ENCODE assay signal across 22 cellular contexts in the genomic region with DNA sequence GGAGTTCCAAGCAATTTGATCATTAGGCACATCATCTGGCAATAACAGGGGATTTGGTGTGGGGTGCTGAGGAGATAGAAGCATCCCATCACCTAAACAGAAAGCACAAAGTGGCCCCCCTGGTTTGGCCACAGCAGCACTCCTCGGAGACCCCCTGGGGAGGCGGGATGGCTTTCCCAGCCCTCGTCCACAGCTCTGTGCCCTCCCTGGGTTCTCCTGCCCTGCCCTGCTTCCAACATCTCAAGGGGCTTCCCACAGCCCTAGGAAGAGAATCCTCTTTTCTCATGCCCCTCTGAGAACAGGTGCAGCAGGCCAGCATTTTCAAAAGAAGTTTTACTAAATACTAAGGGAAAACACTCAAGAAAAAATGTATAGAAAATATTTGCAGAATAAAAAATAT. TPM values are rescaled to one million over a fixed set of nuclear protein-coding genes. Genes with fewer than 3 reads are reported as not detected.
DNase-seq lines count a peak whose midpoint lies in the region; ATAC-seq and TF ChIP-seq lines count a peak whose summit lies in the region.
"Had no signal": no experiment of that assay in that cellular context is flagged by ENCODE, and none has a peak within 500 bp of the region (broad histone marks: within the 10 kb centered on the region; RNA-seq: fewer than 3 reads in every experiment).

No MANE protein-coding gene starts in this region.

- peaks cover 4 to 6% (median 6%) of the 10 kb centered on the region in 3 donors for H3K4me1 Mint-ChIP-seq in IgD-negative memory B cell
- H3K4me1 Mint-ChIP-seq in glutamatergic neuron (ENCODE audit: low read depth, unreplicated experiment) = no peaks in the 10 kb centered on the region

- peaks cover 0 to 35% (median 22%) of the 10 kb centered on the region in 3 donors for H3K27me3 ChIP-seq in sigmoid colon

- TF ChIP-seq POLR2A in sigmoid colon (IDR thresholded peaks at IDR 0.05) = no peak

- no peaks in the 10 kb centered on the region for H3K27me3 Mint-ChIP-seq in IgD-negative memory B cell
- peaks cover 15% of the 10 kb centered on the region for H3K27me3 Mint-ChIP-seq in glutamatergic neuron (ENCODE audit: unreplicated experiment)

- intact Hi-C loops in sigmoid colon (cut with DNase I) = no loop called here

- H3K36me3 ChIP-seq in sigmoid colon = no peaks in the 10 kb centered on the region

- H3K27ac Mint-ChIP-seq in IgD-negative memory B cell = peak overlapping the region in 1 of 3 donors; percentile 52
- no peak overlapping the region for H3K27ac Mint-ChIP-seq in glutamatergic neuron (ENCODE audit: unreplicated experiment)

- CTCF ChIA-PET in RWPE1 (lab: Yijun Ruan, JAX) = no interaction called here

- no peaks in the 10 kb centered on the region for H3K9me3 ChIP-seq in sigmoid colon

- H3K36me3 Mint-ChIP-seq in IgD-negative memory B cell (peaks cover 4% of the 10 kb centered on the region), glutamatergic neuron (ENCODE audit: unreplicated experiment) (peaks cover 6% of the 10 kb centered on the region)

- no peak for ATAC-seq in SK-N-SH treated with all-trans-retinoic acid at 6 μM for 48 hours
- ATAC-seq: HCT116 had no signal

- 86 to 96% methylated on average over 3 of the region's 3 CpGs for WGBS in sigmoid colon, 2 donors

- no peak for TF ChIP-seq EP300 in sigmoid colon (IDR thresholded peaks at IDR 0.05)

- peak; percentile 4 for DNase-seq in activated CD8-positive, alpha-beta memory T cell treated with anti-CD3 and anti-CD28 coated beads, Interleukin-2, amount 50 U/mL, for 4 hours
- DNase-seq in activated CD8-positive, alpha-beta memory T cell treated with anti-CD3 and anti-CD28 coated beads for 24 hours = no peak
- DNase-seq in glutamatergic neuron = peak; percentile 7
- peak; percentile 32 for DNase-seq in sigmoid colon
- no peak for DNase-seq in NAMALWA (ENCODE audit: low spot score)
- DNase-seq in RWPE1 (ENCODE audit: low spot score) = no peak
- DNase-seq: 8988T; EL; GF-D8; KG1; NCI-H1092 treated with DMSO at 0.1 percent for 48 hours; NCI-H1436 treated with DMSO at 0.1 percent for 48 hours; NCI-H2029; NCI-H2227 treated with DMSO at 0.1 percent for 48 hours; NCI-H510A treated with DMSO at 0.1 percent for 48 hours; NCI-H748 treated with DMSO at 0.1 percent for 48 hours; NK-92 treated with Interleukin-12 subunit alpha and Interleukin-12 subunit beta, amount 100 ng/mL, for 24 hours had no signal

- H3K4me1 ChIP-seq in sigmoid colon = peaks cover 0 to 14% (median 13%) of the 10 kb centered on the region in 4 donors

- no peak for TF ChIP-seq CTCF in glutamatergic neuron (IDR thresholded peaks at IDR 0.05; ENCODE audit: partially characterized antibody, unreplicated experiment)
- TF ChIP-seq CTCF in sigmoid colon (IDR thresholded peaks at IDR 0.05) = no peak
- no peak for TF ChIP-seq CTCF in RWPE1 (conservative IDR thresholded peaks at IDR 0.05; ENCODE audit: low read depth)

- POLR2A ChIA-PET in RWPE1 (lab: Yijun Ruan, JAX; ENCODE audit: low non-redundant PET) = no interaction called here

- H3K4me3 Mint-ChIP-seq in IgD-negative memory B cell (peak overlapping the region in 3 of 4 donors; percentile 8 to 60 (median 12)), glutamatergic neuron (ENCODE audit: unreplicated experiment) (no peak overlapping the region)

- H3K4me3 ChIP-seq in sigmoid colon = no peak overlapping the region

- no peak overlapping the region for H3K27ac ChIP-seq in sigmoid colon
- H3K27ac ChIP-seq in RWPE1 = no peak overlapping the region
- H3K27ac ChIP-seq: C4-2B had no signal

- H3K9me3 Mint-ChIP-seq in IgD-negative memory B cell = no peaks in the 10 kb centered on the region
- H3K9me3 Mint-ChIP-seq in glutamatergic neuron (ENCODE audit: unreplicated experiment) = peaks cover 6% of the 10 kb centered on the region

TF ChIP-seq in SK-N-SH treated with all-trans-retinoic acid at 6 μM for 48 hours, 23 proteins besides CTCF, POLR2A, EP300 and RAD21:
- TF ChIP-seq SNAI2 (CRISPR knock-in tag; IDR thresholded peaks at IDR 0.05) (no peak), ESRRG (CRISPR knock-in tag; IDR thresholded peaks at IDR 0.05) (no peak), ZNF70 (CRISPR knock-in tag; IDR thresholded peaks at IDR 0.05) (no peak), OSR1 (CRISPR knock-in tag; IDR thresholded peaks at IDR 0.05) (no peak), ISL1 (CRISPR knock-in tag; IDR thresholded peaks at IDR 0.05) (no peak), ZNF565 (CRISPR knock-in tag; conservative IDR thresholded peaks at IDR 0.05; ENCODE audit: low read depth) (no peak), ARNTL (CRISPR knock-in tag; IDR thresholded peaks at IDR 0.05; ENCODE audit: borderline replicate concordance, low read depth) (no peak), RARB (CRISPR knock-in tag; IDR thresholded peaks at IDR 0.05) (no peak)
- TF ChIP-seq, protein P1, sequence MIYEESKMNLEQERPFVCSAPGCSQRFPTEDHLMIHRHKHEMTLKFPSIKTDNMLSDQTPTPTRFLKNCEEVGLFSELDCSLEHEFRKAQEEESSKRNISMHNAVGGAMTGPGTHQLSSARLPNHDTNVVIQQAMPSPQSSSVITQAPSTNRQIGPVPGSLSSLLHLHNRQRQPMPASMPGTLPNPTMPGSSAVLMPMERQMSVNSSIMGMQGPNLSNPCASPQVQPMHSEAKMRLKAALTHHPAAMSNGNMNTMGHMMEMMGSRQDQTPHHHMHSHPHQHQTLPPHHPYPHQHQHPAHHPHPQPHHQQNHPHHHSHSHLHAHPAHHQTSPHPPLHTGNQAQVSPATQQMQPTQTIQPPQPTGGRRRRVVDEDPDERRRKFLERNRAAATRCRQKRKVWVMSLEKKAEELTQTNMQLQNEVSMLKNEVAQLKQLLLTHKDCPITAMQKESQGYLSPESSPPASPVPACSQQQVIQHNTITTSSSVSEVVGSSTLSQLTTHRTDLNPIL (CRISPR knock-in tag; IDR thresholded peaks at IDR 0.05; ENCODE audit: low read depth) = no peak
TF ChIP-seq in SK-N-SH treated with all-trans-retinoic acid at 6 μM for 48 hours: peak in this region for 0.

RNA-seq across cellular contexts. Expression of a gene that starts 12.8 kb away (rescaled TPM):
- 430 TPM for polyA plus RNA-seq in IgD-negative memory B cell
- 230 TPM for total RNA-seq in glutamatergic neuron (ENCODE audit: unreplicated experiment)
- total RNA-seq in sigmoid colon = 100 to 1,000 TPM; 104 to 244 (median 194) TPM
- 1,000 to 10,000 TPM in 2 of 3 donors, 100 to 1,000 TPM in 1; 610 to 1,302 (median 1,156) TPM for polyA plus RNA-seq in sigmoid colon

RNA-seq across cellular contexts. Expression of a gene that starts 13.1 kb away (rescaled TPM):
- polyA plus RNA-seq in IgD-negative memory B cell (8.3 TPM), sigmoid colon (10 to 100 TPM; 19.2 to 29.7 (median 28.7) TPM)
- total RNA-seq in glutamatergic neuron (ENCODE audit: unreplicated experiment) (13.6 TPM), sigmoid colon (10 to 100 TPM in 2 of 4 donors, 1 to 10 TPM in 2; 5.7 to 11.7 (median 9.8) TPM)

RNA-seq across cellular contexts. Expression of a gene that starts 27.7 kb away (rescaled TPM):
- polyA plus RNA-seq in IgD-negative memory B cell (0.97 TPM), sigmoid colon (1 to 10 TPM; 2.4 to 6.4 (median 4.6) TPM)
- total RNA-seq in glutamatergic neuron (ENCODE audit: unreplicated experiment) (not detected), sigmoid colon (1 to 10 TPM; 3.9 to 5.0 (median 4.5) TPM)
- total RNA-seq: HT1080 had no signal

RNA-seq across cellular contexts. Expression of a gene that starts 35.9 kb away (rescaled TPM):
- polyA plus RNA-seq in IgD-negative memory B cell (16.6 TPM), sigmoid colon (1 to 10 TPM in 1 of 3 donors, under 1 TPM in 2; under 0.01 to 4.1 (median 0.46) TPM)
- total RNA-seq in glutamatergic neuron (ENCODE audit: unreplicated experiment) (2.3 TPM), sigmoid colon (1 to 10 TPM in 2 of 4 donors, under 1 TPM in 1, not detected in 1; 0.41 to 5.4 (median 2.6) TPM)

RNA-seq across cellular contexts. Expression of a gene that starts 44.4 kb away (rescaled TPM):
- polyA plus RNA-seq in IgD-negative memory B cell (6.1 TPM), sigmoid colon (10 to 100 TPM; 15.6 to 52.9 (median 24.5) TPM)
- total RNA-seq in glutamatergic neuron (ENCODE audit: unreplicated experiment) (122 TPM), sigmoid colon (10 to 100 TPM; 26.4 to 60.1 (median 40.2) TPM)

Comparison
In these comparisons a context has a peak if more than half of its experiments do, and no peak if none do; other contexts are left out.
1. DNase-seq: peak in activated CD8-positive, alpha-beta memory T cell treated with anti-CD3 and anti-CD28 coated beads, Interleukin-2, amount 50 U/mL, for 4 hours (single experiment), glutamatergic neuron (single experiment) and sigmoid colon (single experiment); none in activated CD8-positive, alpha-beta memory T cell treated with anti-CD3 and anti-CD28 coated beads for 24 hours (single experiment), NAMALWA (single experiment) and RWPE1 (single experiment).